In the genomic region with DNA sequence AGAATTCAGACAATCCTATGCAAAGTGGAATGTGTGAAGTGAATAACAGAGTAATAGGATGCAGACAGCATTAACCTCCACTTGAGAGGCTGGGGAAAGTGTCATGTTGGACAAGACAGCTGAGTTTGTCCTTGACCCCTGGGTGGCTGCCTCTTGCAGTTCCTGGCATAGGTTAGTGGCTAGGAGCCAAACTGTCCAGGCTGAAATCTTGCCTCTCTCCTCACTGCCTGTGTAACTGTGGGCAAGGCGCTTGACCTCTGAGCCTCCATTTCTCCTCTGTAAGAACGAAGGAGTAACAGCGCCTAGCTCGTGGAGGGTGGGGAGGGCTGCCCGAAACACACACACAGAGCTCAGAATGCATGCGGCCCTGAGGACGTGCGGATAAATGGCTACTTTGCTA, we compare ENCODE assay signal across 1 cellular context.
A peak's percentile ranks its signal among the peaks of the same experiment; 100 is the strongest.
TF ChIP-seq lines count a peak whose summit lies in the region.

No MANE protein-coding gene starts in this region.

TF ChIP-seq in HepG2, 621 proteins besides CTCF, POLR2A, EP300 and RAD21 (continued from another document):
- TF ChIP-seq, protein P1, sequence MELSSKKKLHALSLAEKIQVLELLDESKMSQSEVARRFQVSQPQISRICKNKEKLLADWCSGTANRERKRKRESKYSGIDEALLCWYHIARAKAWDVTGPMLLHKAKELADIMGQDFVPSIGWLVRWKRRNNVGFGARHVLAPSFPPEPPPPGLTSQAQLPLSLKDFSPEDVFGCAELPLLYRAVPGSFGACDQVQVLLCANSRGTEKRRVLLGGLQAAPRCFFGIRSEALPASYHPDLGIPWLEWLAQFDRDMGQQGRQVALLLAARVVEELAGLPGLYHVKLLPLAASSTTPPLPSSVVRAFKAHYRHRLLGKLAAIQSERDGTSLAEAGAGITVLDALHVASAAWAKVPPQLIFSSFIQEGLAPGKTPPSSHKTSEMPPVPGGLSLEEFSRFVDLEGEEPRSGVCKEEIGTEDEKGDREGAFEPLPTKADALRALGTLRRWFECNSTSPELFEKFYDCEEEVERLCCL (CRISPR knock-in tag; IDR thresholded peaks at IDR 0.05; ENCODE audit: borderline replicate concordance), result no peak
- TF ChIP-seq, protein P2, sequence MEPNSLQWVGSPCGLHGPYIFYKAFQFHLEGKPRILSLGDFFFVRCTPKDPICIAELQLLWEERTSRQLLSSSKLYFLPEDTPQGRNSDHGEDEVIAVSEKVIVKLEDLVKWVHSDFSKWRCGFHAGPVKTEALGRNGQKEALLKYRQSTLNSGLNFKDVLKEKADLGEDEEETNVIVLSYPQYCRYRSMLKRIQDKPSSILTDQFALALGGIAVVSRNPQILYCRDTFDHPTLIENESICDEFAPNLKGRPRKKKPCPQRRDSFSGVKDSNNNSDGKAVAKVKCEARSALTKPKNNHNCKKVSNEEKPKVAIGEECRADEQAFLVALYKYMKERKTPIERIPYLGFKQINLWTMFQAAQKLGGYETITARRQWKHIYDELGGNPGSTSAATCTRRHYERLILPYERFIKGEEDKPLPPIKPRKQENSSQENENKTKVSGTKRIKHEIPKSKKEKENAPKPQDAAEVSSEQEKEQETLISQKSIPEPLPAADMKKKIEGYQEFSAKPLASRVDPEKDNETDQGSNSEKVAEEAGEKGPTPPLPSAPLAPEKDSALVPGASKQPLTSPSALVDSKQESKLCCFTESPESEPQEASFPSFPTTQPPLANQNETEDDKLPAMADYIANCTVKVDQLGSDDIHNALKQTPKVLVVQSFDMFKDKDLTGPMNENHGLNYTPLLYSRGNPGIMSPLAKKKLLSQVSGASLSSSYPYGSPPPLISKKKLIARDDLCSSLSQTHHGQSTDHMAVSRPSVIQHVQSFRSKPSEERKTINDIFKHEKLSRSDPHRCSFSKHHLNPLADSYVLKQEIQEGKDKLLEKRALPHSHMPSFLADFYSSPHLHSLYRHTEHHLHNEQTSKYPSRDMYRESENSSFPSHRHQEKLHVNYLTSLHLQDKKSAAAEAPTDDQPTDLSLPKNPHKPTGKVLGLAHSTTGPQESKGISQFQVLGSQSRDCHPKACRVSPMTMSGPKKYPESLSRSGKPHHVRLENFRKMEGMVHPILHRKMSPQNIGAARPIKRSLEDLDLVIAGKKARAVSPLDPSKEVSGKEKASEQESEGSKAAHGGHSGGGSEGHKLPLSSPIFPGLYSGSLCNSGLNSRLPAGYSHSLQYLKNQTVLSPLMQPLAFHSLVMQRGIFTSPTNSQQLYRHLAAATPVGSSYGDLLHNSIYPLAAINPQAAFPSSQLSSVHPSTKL (CRISPR knock-in tag; IDR thresholded peaks at IDR 0.05), result peak; percentile 39; the same call in 1 of the 2 replicates
- TF ChIP-seq, protein P3, sequence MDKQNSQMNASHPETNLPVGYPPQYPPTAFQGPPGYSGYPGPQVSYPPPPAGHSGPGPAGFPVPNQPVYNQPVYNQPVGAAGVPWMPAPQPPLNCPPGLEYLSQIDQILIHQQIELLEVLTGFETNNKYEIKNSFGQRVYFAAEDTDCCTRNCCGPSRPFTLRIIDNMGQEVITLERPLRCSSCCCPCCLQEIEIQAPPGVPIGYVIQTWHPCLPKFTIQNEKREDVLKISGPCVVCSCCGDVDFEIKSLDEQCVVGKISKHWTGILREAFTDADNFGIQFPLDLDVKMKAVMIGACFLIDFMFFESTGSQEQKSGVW (CRISPR knock-in tag; IDR thresholded peaks at IDR 0.05; ENCODE audit: borderline replicate concordance), result no peak
- TF ChIP-seq, protein P4, sequence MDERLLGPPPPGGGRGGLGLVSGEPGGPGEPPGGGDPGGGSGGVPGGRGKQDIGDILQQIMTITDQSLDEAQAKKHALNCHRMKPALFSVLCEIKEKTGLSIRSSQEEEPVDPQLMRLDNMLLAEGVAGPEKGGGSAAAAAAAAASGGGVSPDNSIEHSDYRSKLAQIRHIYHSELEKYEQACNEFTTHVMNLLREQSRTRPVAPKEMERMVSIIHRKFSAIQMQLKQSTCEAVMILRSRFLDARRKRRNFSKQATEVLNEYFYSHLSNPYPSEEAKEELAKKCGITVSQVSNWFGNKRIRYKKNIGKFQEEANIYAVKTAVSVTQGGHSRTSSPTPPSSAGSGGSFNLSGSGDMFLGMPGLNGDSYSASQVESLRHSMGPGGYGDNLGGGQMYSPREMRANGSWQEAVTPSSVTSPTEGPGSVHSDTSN (CRISPR knock-in tag; IDR thresholded peaks at IDR 0.05), result no peak
- TF ChIP-seq SNAPC2 (CRISPR knock-in tag; IDR thresholded peaks at IDR 0.05), result no peak
- TF ChIP-seq FOXK1 (CRISPR knock-in tag; IDR thresholded peaks at IDR 0.05; ENCODE audit: borderline replicate concordance, low read depth), result no peak
- TF ChIP-seq, protein P5, sequence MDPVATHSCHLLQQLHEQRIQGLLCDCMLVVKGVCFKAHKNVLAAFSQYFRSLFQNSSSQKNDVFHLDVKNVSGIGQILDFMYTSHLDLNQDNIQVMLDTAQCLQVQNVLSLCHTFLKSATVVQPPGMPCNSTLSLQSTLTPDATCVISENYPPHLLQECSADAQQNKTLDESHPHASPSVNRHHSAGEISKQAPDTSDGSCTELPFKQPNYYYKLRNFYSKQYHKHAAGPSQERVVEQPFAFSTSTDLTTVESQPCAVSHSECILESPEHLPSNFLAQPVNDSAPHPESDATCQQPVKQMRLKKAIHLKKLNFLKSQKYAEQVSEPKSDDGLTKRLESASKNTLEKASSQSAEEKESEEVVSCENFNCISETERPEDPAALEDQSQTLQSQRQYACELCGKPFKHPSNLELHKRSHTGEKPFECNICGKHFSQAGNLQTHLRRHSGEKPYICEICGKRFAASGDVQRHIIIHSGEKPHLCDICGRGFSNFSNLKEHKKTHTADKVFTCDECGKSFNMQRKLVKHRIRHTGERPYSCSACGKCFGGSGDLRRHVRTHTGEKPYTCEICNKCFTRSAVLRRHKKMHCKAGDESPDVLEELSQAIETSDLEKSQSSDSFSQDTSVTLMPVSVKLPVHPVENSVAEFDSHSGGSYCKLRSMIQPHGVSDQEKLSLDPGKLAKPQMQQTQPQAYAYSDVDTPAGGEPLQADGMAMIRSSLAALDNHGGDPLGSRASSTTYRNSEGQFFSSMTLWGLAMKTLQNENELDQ (CRISPR knock-in tag; IDR thresholded peaks at IDR 0.05; ENCODE audit: borderline replicate concordance), result no peak
- TF ChIP-seq MED13 (CRISPR knock-in tag; IDR thresholded peaks at IDR 0.05), result no peak
- TF ChIP-seq, protein P6, sequence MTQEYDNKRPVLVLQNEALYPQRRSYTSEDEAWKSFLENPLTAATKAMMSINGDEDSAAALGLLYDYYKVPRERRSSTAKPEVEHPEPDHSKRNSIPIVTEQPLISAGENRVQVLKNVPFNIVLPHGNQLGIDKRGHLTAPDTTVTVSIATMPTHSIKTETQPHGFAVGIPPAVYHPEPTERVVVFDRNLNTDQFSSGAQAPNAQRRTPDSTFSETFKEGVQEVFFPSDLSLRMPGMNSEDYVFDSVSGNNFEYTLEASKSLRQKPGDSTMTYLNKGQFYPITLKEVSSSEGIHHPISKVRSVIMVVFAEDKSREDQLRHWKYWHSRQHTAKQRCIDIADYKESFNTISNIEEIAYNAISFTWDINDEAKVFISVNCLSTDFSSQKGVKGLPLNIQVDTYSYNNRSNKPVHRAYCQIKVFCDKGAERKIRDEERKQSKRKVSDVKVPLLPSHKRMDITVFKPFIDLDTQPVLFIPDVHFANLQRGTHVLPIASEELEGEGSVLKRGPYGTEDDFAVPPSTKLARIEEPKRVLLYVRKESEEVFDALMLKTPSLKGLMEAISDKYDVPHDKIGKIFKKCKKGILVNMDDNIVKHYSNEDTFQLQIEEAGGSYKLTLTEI (CRISPR knock-in tag; conservative IDR thresholded peaks at IDR 0.05), result no peak
- TF ChIP-seq MXD4 (CRISPR knock-in tag; IDR thresholded peaks at IDR 0.05), result no peak
- no peak for TF ChIP-seq ZNF205 (CRISPR knock-in tag; IDR thresholded peaks at IDR 0.05)
- TF ChIP-seq, protein P7, sequence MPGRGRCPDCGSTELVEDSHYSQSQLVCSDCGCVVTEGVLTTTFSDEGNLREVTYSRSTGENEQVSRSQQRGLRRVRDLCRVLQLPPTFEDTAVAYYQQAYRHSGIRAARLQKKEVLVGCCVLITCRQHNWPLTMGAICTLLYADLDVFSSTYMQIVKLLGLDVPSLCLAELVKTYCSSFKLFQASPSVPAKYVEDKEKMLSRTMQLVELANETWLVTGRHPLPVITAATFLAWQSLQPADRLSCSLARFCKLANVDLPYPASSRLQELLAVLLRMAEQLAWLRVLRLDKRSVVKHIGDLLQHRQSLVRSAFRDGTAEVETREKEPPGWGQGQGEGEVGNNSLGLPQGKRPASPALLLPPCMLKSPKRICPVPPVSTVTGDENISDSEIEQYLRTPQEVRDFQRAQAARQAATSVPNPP (CRISPR knock-in tag; IDR thresholded peaks at IDR 0.05), result no peak
- TF ChIP-seq, protein P8, sequence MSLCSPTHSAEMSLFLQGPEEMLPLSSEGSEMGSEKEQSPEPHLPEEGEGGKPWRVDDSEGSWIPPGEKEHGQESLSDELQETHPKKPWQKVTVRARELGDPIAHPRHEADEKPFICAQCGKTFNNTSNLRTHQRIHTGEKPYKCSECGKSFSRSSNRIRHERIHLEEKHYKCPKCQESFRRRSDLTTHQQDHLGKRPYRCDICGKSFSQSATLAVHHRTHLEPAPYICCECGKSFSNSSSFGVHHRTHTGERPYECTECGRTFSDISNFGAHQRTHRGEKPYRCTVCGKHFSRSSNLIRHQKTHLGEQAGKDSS (CRISPR knock-in tag; IDR thresholded peaks at IDR 0.05; ENCODE audit: borderline replicate concordance, low read depth), result no peak
- TF ChIP-seq ZNF383 (CRISPR knock-in tag; IDR thresholded peaks at IDR 0.05; ENCODE audit: borderline replicate concordance), result no peak
- TF ChIP-seq, protein P9, sequence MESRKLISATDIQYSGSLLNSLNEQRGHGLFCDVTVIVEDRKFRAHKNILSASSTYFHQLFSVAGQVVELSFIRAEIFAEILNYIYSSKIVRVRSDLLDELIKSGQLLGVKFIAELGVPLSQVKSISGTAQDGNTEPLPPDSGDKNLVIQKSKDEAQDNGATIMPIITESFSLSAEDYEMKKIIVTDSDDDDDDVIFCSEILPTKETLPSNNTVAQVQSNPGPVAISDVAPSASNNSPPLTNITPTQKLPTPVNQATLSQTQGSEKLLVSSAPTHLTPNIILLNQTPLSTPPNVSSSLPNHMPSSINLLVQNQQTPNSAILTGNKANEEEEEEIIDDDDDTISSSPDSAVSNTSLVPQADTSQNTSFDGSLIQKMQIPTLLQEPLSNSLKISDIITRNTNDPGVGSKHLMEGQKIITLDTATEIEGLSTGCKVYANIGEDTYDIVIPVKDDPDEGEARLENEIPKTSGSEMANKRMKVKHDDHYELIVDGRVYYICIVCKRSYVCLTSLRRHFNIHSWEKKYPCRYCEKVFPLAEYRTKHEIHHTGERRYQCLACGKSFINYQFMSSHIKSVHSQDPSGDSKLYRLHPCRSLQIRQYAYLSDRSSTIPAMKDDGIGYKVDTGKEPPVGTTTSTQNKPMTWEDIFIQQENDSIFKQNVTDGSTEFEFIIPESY (CRISPR knock-in tag; IDR thresholded peaks at IDR 0.05), result peak; percentile 78
- no peak for TF ChIP-seq ZNF33A (CRISPR knock-in tag; IDR thresholded peaks at IDR 0.05; ENCODE audit: borderline replicate concordance)
- TF ChIP-seq ZKSCAN5 (CRISPR knock-in tag; IDR thresholded peaks at IDR 0.05), result no peak
- TF ChIP-seq ZMYM2 (CRISPR knock-in tag; IDR thresholded peaks at IDR 0.05), result no peak
- no peak for TF ChIP-seq ZNF781 (CRISPR knock-in tag; IDR thresholded peaks at IDR 0.05; ENCODE audit: borderline replicate concordance, not compliant biosample characterization)
- TF ChIP-seq GATAD2A (CRISPR knock-in tag; IDR thresholded peaks at IDR 0.05), result 0 out of 2 replicates have a peak, but pooled peaks have one; percentile 41
- TF ChIP-seq HES4 (CRISPR knock-in tag; IDR thresholded peaks at IDR 0.05; ENCODE audit: borderline replicate concordance), result no peak
- TF ChIP-seq ZNF510 (CRISPR knock-in tag; IDR thresholded peaks at IDR 0.05; ENCODE audit: low read depth), result no peak
- TF ChIP-seq RARA (CRISPR knock-in tag; IDR thresholded peaks at IDR 0.05), result peak; percentile 80
- TF ChIP-seq ZMYM4 (CRISPR knock-in tag; IDR thresholded peaks at IDR 0.05), result no peak
- TF ChIP-seq NR2F6 (IDR thresholded peaks at IDR 0.05), result peak; percentile 51
- TF ChIP-seq NR2F6 (CRISPR knock-in tag; IDR thresholded peaks at IDR 0.05), result peak; percentile 60; the same call in 1 of the 2 replicates
- 0 out of 2 replicates have a peak, but pooled peaks have one; percentile 25 for TF ChIP-seq RXRB (CRISPR knock-in tag; IDR thresholded peaks at IDR 0.05; ENCODE audit: borderline replicate concordance)
- TF ChIP-seq, protein P10, sequence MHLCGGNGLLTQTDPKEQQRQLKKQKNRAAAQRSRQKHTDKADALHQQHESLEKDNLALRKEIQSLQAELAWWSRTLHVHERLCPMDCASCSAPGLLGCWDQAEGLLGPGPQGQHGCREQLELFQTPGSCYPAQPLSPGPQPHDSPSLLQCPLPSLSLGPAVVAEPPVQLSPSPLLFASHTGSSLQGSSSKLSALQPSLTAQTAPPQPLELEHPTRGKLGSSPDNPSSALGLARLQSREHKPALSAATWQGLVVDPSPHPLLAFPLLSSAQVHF (CRISPR knock-in tag; IDR thresholded peaks at IDR 0.05), result no peak
- TF ChIP-seq MYC (CRISPR knock-in tag; IDR thresholded peaks at IDR 0.05; ENCODE audit: borderline replicate concordance), result no peak
- no peak for TF ChIP-seq NCOA1 (CRISPR knock-in tag; IDR thresholded peaks at IDR 0.05)
- no peak for TF ChIP-seq SOX13 (IDR thresholded peaks at IDR 0.05)
- no peak for TF ChIP-seq SOX13 (CRISPR knock-in tag; conservative IDR thresholded peaks at IDR 0.05 in 1 of 2, IDR thresholded peaks at IDR 0.05 in 1 of 2)
- no peak for TF ChIP-seq ZNF230 (CRISPR knock-in tag; IDR thresholded peaks at IDR 0.05)
- peak; percentile 32; the same call in 1 of the 2 replicates for TF ChIP-seq NR2C2 (CRISPR knock-in tag; IDR thresholded peaks at IDR 0.05; ENCODE audit: borderline replicate concordance)
- TF ChIP-seq THYN1 (CRISPR knock-in tag; IDR thresholded peaks at IDR 0.05; ENCODE audit: borderline replicate concordance, low read depth), result no peak
- TF ChIP-seq, protein P11, sequence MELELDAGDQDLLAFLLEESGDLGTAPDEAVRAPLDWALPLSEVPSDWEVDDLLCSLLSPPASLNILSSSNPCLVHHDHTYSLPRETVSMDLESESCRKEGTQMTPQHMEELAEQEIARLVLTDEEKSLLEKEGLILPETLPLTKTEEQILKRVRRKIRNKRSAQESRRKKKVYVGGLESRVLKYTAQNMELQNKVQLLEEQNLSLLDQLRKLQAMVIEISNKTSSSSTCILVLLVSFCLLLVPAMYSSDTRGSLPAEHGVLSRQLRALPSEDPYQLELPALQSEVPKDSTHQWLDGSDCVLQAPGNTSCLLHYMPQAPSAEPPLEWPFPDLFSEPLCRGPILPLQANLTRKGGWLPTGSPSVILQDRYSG (CRISPR knock-in tag; IDR thresholded peaks at IDR 0.05), result no peak
- TF ChIP-seq ZSCAN12 (CRISPR knock-in tag; IDR thresholded peaks at IDR 0.05), result no peak
- TF ChIP-seq ZNF782 (CRISPR knock-in tag; IDR thresholded peaks at IDR 0.05; ENCODE audit: borderline replicate concordance), result no peak
- no peak for TF ChIP-seq DNMT3B (CRISPR knock-in tag; conservative IDR thresholded peaks at IDR 0.05)
